ENCODE assay signal across 22 cellular contexts in genomic region chr6:108368431-108369030, GRCh38.
DNase-seq lines count a peak whose midpoint lies in the region; ATAC-seq, FAIRE-seq and TF ChIP-seq lines count a peak whose summit lies in the region.
"Had no signal": no experiment of that assay in that cellular context is flagged by ENCODE, and none has a peak within 500 bp of the region (broad histone marks: within the 10 kb centered on the region; RNA-seq: fewer than 3 reads in every experiment).

No MANE protein-coding gene starts in this region.

- intact Hi-C loops in naive thymus-derived CD4-positive, alpha-beta T cell (cut with micrococcal nuclease) = no loop called here

- peak; percentile 76 to 78 for ATAC-seq in stimulated activated naive B cell treated with anti-CD40 and anti-IgM and Interleukin-4, amounts not matched to agents 10 μg/mL and 1 μg/mL and 100 μg/mL, for 72 hours (replicated peaks)
- ATAC-seq in naive thymus-derived CD4-positive, alpha-beta T cell = no peak
- ATAC-seq: CD8-positive, alpha-beta T cell; K562 had no signal

- H3K79me2 ChIP-seq in keratinocyte (ENCODE audit: control insufficient read depth, insufficient read depth, low read length) = no peaks in the 10 kb centered on the region

- H3K27ac ChIP-seq in keratinocyte (ENCODE audit: control insufficient read depth, insufficient read depth, low read length) = no peak overlapping the region
- H3K27ac ChIP-seq in naive thymus-derived CD4-positive, alpha-beta T cell (ENCODE audit: low read depth, low read length) = no peak overlapping the region
- H3K27ac ChIP-seq: BLaER1, SK-N-MC had no signal

- H3K27ac Mint-ChIP-seq in stimulated activated naive B cell treated with anti-CD40 and anti-IgM and Interleukin-4, amounts not matched to agents 10 μg/mL and 1 μg/mL and 100 μg/mL, for 72 hours = no peak overlapping the region
- H3K27ac Mint-ChIP-seq in naive thymus-derived CD4-positive, alpha-beta T cell = no peak overlapping the region
- H3K27ac Mint-ChIP-seq: CD8-positive, alpha-beta T cell; HFFc6 had no signal

- no peak overlapping the region for H3K9ac ChIP-seq in keratinocyte (ENCODE audit: control insufficient read depth, extremely low read depth, insufficient read depth, low read length)
- H3K9ac ChIP-seq: BLaER1 had no signal

- H3K4me3 ChIP-seq in keratinocyte (ENCODE audit: control insufficient read depth in 2 of 3, extremely low read depth in 1 of 3, insufficient read depth in 2 of 3, low read depth in 1 of 3, low read length in 3 of 3) = no peak overlapping the region
- H3K4me3 ChIP-seq in naive thymus-derived CD4-positive, alpha-beta T cell (ENCODE audit: low read length) = no peak overlapping the region
- H3K4me3 ChIP-seq: BLaER1, K562, SK-N-MC had no signal

- H2AFZ ChIP-seq in keratinocyte (ENCODE audit: control insufficient read depth, low read length) = no peak overlapping the region

- POLR2A ChIA-PET in naive thymus-derived CD4-positive, alpha-beta T cell (lab: Charles Lee) = interaction anchor here (0.7 kb wide), 1 partner anchor 22 kb away, joined by 4 read pairs; no protein-coding TSS in a partner anchor

- peaks cover 10% of the 10 kb centered on the region for H3K4me1 ChIP-seq in keratinocyte (ENCODE audit: control insufficient read depth, extremely low read depth, insufficient read depth, low read length)
- H3K4me1 ChIP-seq in naive thymus-derived CD4-positive, alpha-beta T cell (ENCODE audit: control insufficient read depth in 2 of 2, insufficient read depth in 2 of 2, low read length in 2 of 2) = no peaks in the 10 kb centered on the region
- H3K4me1 ChIP-seq: BLaER1 had no signal

- no peak overlapping the region for H3K4me2 ChIP-seq in keratinocyte (ENCODE audit: control insufficient read depth, extremely low read depth, insufficient read depth, low read depth, low read length)
- H3K4me2 ChIP-seq: BLaER1 had no signal

- no peaks in the 10 kb centered on the region for H3K27me3 ChIP-seq in keratinocyte (ENCODE audit: control insufficient read depth, extremely low read depth, insufficient read depth, low read length)
- H3K27me3 ChIP-seq in naive thymus-derived CD4-positive, alpha-beta T cell (ENCODE audit: control insufficient read depth in 2 of 2, insufficient read depth in 2 of 2, low read length in 2 of 2) = no peaks in the 10 kb centered on the region
- H3K27me3 ChIP-seq: BLaER1 had no signal

- no peaks in the 10 kb centered on the region for H3K9me3 Mint-ChIP-seq in stimulated activated naive B cell treated with anti-CD40 and anti-IgM and Interleukin-4, amounts not matched to agents 10 μg/mL and 1 μg/mL and 100 μg/mL, for 72 hours
- no peaks in the 10 kb centered on the region for H3K9me3 Mint-ChIP-seq in naive thymus-derived CD4-positive, alpha-beta T cell
- H3K9me3 Mint-ChIP-seq: CD8-positive, alpha-beta T cell; HFFc6 had no signal

- H3K27me3 Mint-ChIP-seq in stimulated activated naive B cell treated with anti-CD40 and anti-IgM and Interleukin-4, amounts not matched to agents 10 μg/mL and 1 μg/mL and 100 μg/mL, for 72 hours = no peaks in the 10 kb centered on the region
- peaks cover 0 to 5% (median 0%) of the 10 kb centered on the region in 5 donors for H3K27me3 Mint-ChIP-seq in naive thymus-derived CD4-positive, alpha-beta T cell

- CTCF ChIA-PET in naive thymus-derived CD4-positive, alpha-beta T cell (lab: Charles Lee) = interaction anchor here (0.7 to 1.2 kb wide), 2 partner anchors 38 to 1806 kb away, joined by 3 to 4 read pairs; no protein-coding TSS in a partner anchor

- peaks cover 0 to 5% of the 10 kb centered on the region in 2 donors for H3K4me1 Mint-ChIP-seq in stimulated activated naive B cell treated with anti-CD40 and anti-IgM and Interleukin-4, amounts not matched to agents 10 μg/mL and 1 μg/mL and 100 μg/mL, for 72 hours
- no peaks in the 10 kb centered on the region for H3K4me1 Mint-ChIP-seq in naive thymus-derived CD4-positive, alpha-beta T cell

- H3K9me3 ChIP-seq in keratinocyte (ENCODE audit: control insufficient read depth, low read depth, low read length) = no peaks in the 10 kb centered on the region
- no peaks in the 10 kb centered on the region for H3K9me3 ChIP-seq in naive thymus-derived CD4-positive, alpha-beta T cell (ENCODE audit: control insufficient read depth in 2 of 3, low read length in 3 of 3)
- H3K9me3 ChIP-seq: BLaER1 had no signal

- H4K20me1 ChIP-seq in keratinocyte (ENCODE audit: control insufficient read depth, extremely low read depth, insufficient read depth, low read length) = no peaks in the 10 kb centered on the region
- H4K20me1 ChIP-seq: BLaER1 had no signal

- no peaks in the 10 kb centered on the region for H3K36me3 ChIP-seq in keratinocyte (ENCODE audit: control insufficient read depth in 2 of 2, extremely low read depth in 1 of 2, insufficient read depth in 2 of 2, low read length in 2 of 2)
- no peaks in the 10 kb centered on the region for H3K36me3 ChIP-seq in naive thymus-derived CD4-positive, alpha-beta T cell (ENCODE audit: control insufficient read depth in 2 of 3, insufficient read depth in 3 of 3, low read length in 3 of 3)

- peak; percentile 34 for FAIRE-seq in keratinocyte (lab: Jason Lieb, UNC)
- FAIRE-seq: D721Med, H1, K562 had no signal

- TF ChIP-seq CTCF in keratinocyte (optimal IDR thresholded peaks at IDR 0.05 in 1 of 3, IDR thresholded peaks at IDR 0.05 in 1 of 3, conservative IDR thresholded peaks at IDR 0.05 in 1 of 3; ENCODE audit: extremely low read depth in 1 of 3, insufficient read depth in 2 of 3, low read length in 3 of 3) = no peak

- peaks cover 5 to 10% of the 10 kb centered on the region in 2 donors for H3K36me3 Mint-ChIP-seq in stimulated activated naive B cell treated with anti-CD40 and anti-IgM and Interleukin-4, amounts not matched to agents 10 μg/mL and 1 μg/mL and 100 μg/mL, for 72 hours
- peaks cover 0 to 27% (median 9%) of the 10 kb centered on the region in 5 donors for H3K36me3 Mint-ChIP-seq in naive thymus-derived CD4-positive, alpha-beta T cell

- no peak overlapping the region for H3K4me3 Mint-ChIP-seq in stimulated activated naive B cell treated with anti-CD40 and anti-IgM and Interleukin-4, amounts not matched to agents 10 μg/mL and 1 μg/mL and 100 μg/mL, for 72 hours
- no peak overlapping the region for H3K4me3 Mint-ChIP-seq in naive thymus-derived CD4-positive, alpha-beta T cell
- H3K4me3 Mint-ChIP-seq: CD8-positive, alpha-beta T cell; HFFc6 had no signal

- H3K9me1 ChIP-seq in keratinocyte (ENCODE audit: control insufficient read depth, extremely low read depth, insufficient read depth, low read length) = no peaks in the 10 kb centered on the region

- dilution Hi-C loops in keratinocyte (cut with MboI; ENCODE audit: extremely low pct_ligation_motif_present, low sequenced_read_pairs) = no loop called here

- DNase-seq in NCI-H82 (lab: John Stamatoyannopoulos, UW) (peak; percentile 45), NCI-H82 treated with DMSO at 0.1 percent for 48 hours (lab: John Stamatoyannopoulos, UW; ENCODE audit: unreplicated experiment) (no peak), MV-4-11 (lab: John Stamatoyannopoulos, UW) (peak; percentile 15), keratinocyte (ENCODE audit: low read depth, low spot score) (no peak), RKO (ENCODE audit: low spot score) (no peak), NCI-H2107 treated with DMSO at 0.1 percent for 48 hours (lab: John Stamatoyannopoulos, UW; ENCODE audit: unreplicated experiment) (no peak)
- no peak for DNase-seq in stimulated activated naive B cell treated with anti-CD40 and anti-IgM and Interleukin-4, amounts not matched to agents 10 μg/mL and 1 μg/mL and 100 μg/mL, for 72 hours
- no peak for DNase-seq in naive thymus-derived CD4-positive, alpha-beta T cell
- DNase-seq: 8988T; CD8-positive, alpha-beta T cell; DMS79 treated with DMSO at 0.1 percent for 48 hours; HFFc6; NCI-H1092 treated with DMSO at 0.1 percent for 48 hours; NCI-H345; NCI-H526; NK-92 treated with Interleukin-12 subunit alpha and Interleukin-12 subunit beta, amount 100 ng/mL, for 24 hours; Right ventricle myocardium superior had no signal

Comparison
In these comparisons a context has a peak if more than half of its experiments do, and no peak if none do; other contexts are left out.
1. DNase-seq: peak in NCI-H82 (single experiment) and MV-4-11 (single experiment); none in NCI-H82 treated with DMSO at 0.1 percent for 48 hours (single experiment), keratinocyte (single experiment), stimulated activated naive B cell treated with anti-CD40 and anti-IgM and Interleukin-4, amounts not matched to agents 10 μg/mL and 1 μg/mL and 100 μg/mL, for 72 hours (single experiment), RKO (single experiment), NCI-H2107 treated with DMSO at 0.1 percent for 48 hours (single experiment) and naive thymus-derived CD4-positive, alpha-beta T cell (0 of 9).